ENCODE assay signal across 15 cellular contexts in genomic region chr2:140234176-140234575, GRCh38.
A peak's percentile ranks its signal among the peaks of the same experiment; 100 is the strongest.
DNase-seq lines count a peak whose midpoint lies in the region; ATAC-seq and TF ChIP-seq lines count a peak whose summit lies in the region.
"Had no signal": no experiment of that assay in that cellular context is flagged by ENCODE, and none has a peak within 500 bp of the region (broad histone marks: within the 10 kb centered on the region; RNA-seq: fewer than 3 reads in every experiment).

No MANE protein-coding gene starts in this region.

- no peak overlapping the region for H3K27ac ChIP-seq in Karpas-422 (ENCODE audit: low read length)
- H3K27ac ChIP-seq: GM23248 had no signal

- H3K4me3 ChIP-seq in Karpas-422 (ENCODE audit: low read length) (no peak overlapping the region), choroid plexus epithelial cell (ENCODE audit: low read depth, low read length) (no peak overlapping the region), fibroblast of villous mesenchyme (ENCODE audit: low read depth, low read length) (no peak overlapping the region)
- H3K4me3 ChIP-seq: GM23248 had no signal

- no peaks in the 10 kb centered on the region for H3K9me2 ChIP-seq in Karpas-422 (replicated peaks; ENCODE audit: insufficient read depth, low read length)

- no peak overlapping the region for H3K9ac ChIP-seq in Karpas-422 (ENCODE audit: low read length)
- H3K9ac ChIP-seq: GM23248 had no signal

- no peaks in the 10 kb centered on the region for H4K20me1 ChIP-seq in Karpas-422 (ENCODE audit: insufficient read depth, low read depth, low read length)

- no peaks in the 10 kb centered on the region for H3K4me1 ChIP-seq in Karpas-422 (ENCODE audit: low read length)

- no peaks in the 10 kb centered on the region for H3K36me3 ChIP-seq in Karpas-422 (ENCODE audit: insufficient read depth, low read length)

- DNase-seq in Karpas-422 (no peak), choroid plexus epithelial cell (ENCODE audit: low read depth) (peak; percentile 1), fibroblast of villous mesenchyme (ENCODE audit: low read depth) (peak; percentile 2), NCI-H446 (lab: John Stamatoyannopoulos, UW) (no peak)
- no peak for DNase-seq in activated naive CD4-positive, alpha-beta T cell treated with anti-CD3 and anti-CD28 coated beads, Interleukin-2, amount 50 U/mL, for 72 hours (ENCODE audit: low spot score in 2 of 2)
- DNase-seq: C1 segment of cervical spinal cord; Calu3; CD4-positive, alpha-beta memory T cell; COR-L47; DMS53; DMS79 treated with DMSO at 0.1 percent for 48 hours; GM23248; H7; HCEC 1CT had no signal

- no peak overlapping the region for H3K27ac Mint-ChIP-seq in activated naive CD4-positive, alpha-beta T cell treated with anti-CD3 and anti-CD28 coated beads, Interleukin-2, amount 50 U/mL, for 72 hours
- H3K27ac Mint-ChIP-seq: CD4-positive, alpha-beta memory T cell had no signal

- H3K36me3 Mint-ChIP-seq in activated naive CD4-positive, alpha-beta T cell treated with anti-CD3 and anti-CD28 coated beads, Interleukin-2, amount 50 U/mL, for 72 hours, result no peaks in the 10 kb centered on the region
- H3K36me3 Mint-ChIP-seq: CD4-positive, alpha-beta memory T cell had no signal

- H3K9me3 Mint-ChIP-seq in activated naive CD4-positive, alpha-beta T cell treated with anti-CD3 and anti-CD28 coated beads, Interleukin-2, amount 50 U/mL, for 72 hours, result peaks cover 4 to 5% of the 10 kb centered on the region in 2 donors

- peak overlapping the region; percentile 20; the same call in 1 of the 2 replicates for H2AFZ ChIP-seq in Karpas-422 (ENCODE audit: low read length)
- H2AFZ ChIP-seq: GM23248 had no signal

- no peaks in the 10 kb centered on the region for H3K79me2 ChIP-seq in Karpas-422 (ENCODE audit: low read length)

- no peak overlapping the region for H3K4me2 ChIP-seq in Karpas-422 (ENCODE audit: low read depth, low read length, poor library complexity, severe bottlenecking)

- ATAC-seq in HG03159 (IDR thresholded peaks at IDR 0.05; ENCODE audit: unreplicated experiment), result no peak
- no peak for ATAC-seq in activated naive CD4-positive, alpha-beta T cell treated with anti-CD3 and anti-CD28 coated beads, Interleukin-2, amount 50 U/mL, for 72 hours

- H3K9me3 ChIP-seq in Karpas-422 (ENCODE audit: low read length), result peaks cover 38% of the 10 kb centered on the region

- H3K27me3 ChIP-seq in Karpas-422 (ENCODE audit: low read length), result no peaks in the 10 kb centered on the region

- TF ChIP-seq CTCF in choroid plexus epithelial cell (conservative IDR thresholded peaks at IDR 0.05; ENCODE audit: low read depth, low read length), result no peak
- no peak for TF ChIP-seq CTCF in fibroblast of villous mesenchyme (IDR thresholded peaks at IDR 0.05; ENCODE audit: insufficient read depth, low read depth, low read length)

Comparison
In these comparisons a context has a peak if more than half of its experiments do, and no peak if none do; other contexts are left out.
1. DNase-seq: peak in choroid plexus epithelial cell (single experiment) and fibroblast of villous mesenchyme (single experiment); none in Karpas-422 (single experiment), activated naive CD4-positive, alpha-beta T cell treated with anti-CD3 and anti-CD28 coated beads, Interleukin-2, amount 50 U/mL, for 72 hours (0 of 2) and NCI-H446 (0 of 2).